Comparison of ENCODE assay signal across 20 cellular contexts in the genomic region with DNA sequence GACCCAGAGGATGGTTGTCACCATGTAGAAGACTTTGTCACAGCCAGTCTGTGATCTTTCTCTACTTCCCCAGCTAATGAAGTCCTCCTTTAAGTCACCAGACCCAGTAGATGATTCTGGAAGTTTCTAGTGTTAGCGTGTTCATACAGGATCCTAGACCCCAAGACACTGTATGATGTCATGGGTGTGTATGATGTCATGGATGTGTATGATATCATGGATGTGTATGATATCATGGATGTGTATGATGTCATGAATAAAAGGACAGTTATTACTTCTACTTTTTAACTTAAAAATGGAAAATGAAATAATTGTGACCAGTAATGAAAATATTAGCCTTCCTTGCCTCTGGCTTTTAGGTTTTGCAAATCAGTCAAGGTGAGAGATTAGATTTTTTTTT.
DNase-seq lines count a peak whose midpoint lies in the region; ATAC-seq, FAIRE-seq and TF ChIP-seq lines count a peak whose summit lies in the region.
"Had no signal": no experiment of that assay in that cellular context is flagged by ENCODE, and none has a peak within 500 bp of the region (broad histone marks: within the 10 kb centered on the region; RNA-seq: fewer than 3 reads in every experiment).

No MANE protein-coding gene starts in this region.

- TF ChIP-seq EP300 in HepG2 (IDR thresholded peaks at IDR 0.05; ENCODE audit: low read depth in 2 of 2, low read length in 2 of 2) (no peak), HepG2 (CRISPR knock-in tag; IDR thresholded peaks at IDR 0.05; ENCODE audit: borderline replicate concordance) (no peak)

- H3K79me2 ChIP-seq in HepG2 (ENCODE audit: insufficient read depth, low read length) = no peaks in the 10 kb centered on the region

- H3K27ac ChIP-seq in HepG2 (ENCODE audit: extremely low read length, insufficient read depth, low read length) (no peak overlapping the region), right lobe of liver (no peak overlapping the region), adrenal gland (no peak overlapping the region)
- H3K27ac ChIP-seq: BLaER1 had no signal

- ATAC-seq in HepG2 (no peak), right lobe of liver (no peak), left cardiac atrium (no peak)
- ATAC-seq: CD8-positive, alpha-beta T cell had no signal

- WGBS in HepG2 (ENCODE audit: low lambda C conversion rate) = 0% methylated on average over 1 of the region's 1 CpG
- WGBS in right lobe of liver (ENCODE audit: insufficient coverage, low coverage, low lambda C conversion rate, missing lambda C conversion rate) = 53% methylated on average over 1 of the region's 1 CpG
- WGBS in adrenal gland, 4 donors = 74 to 95% (median 93%) methylated on average over 1 of the region's 1 CpG

- intact Hi-C loops in HepG2 (cut with micrococcal nuclease; ENCODE audit: unreplicated experiment) (no loop called here), right lobe of liver (cut with DNase I) (no loop called here), left cardiac atrium (cut with DNase I) (no loop called here), adrenal gland (cut with DNase I) (no loop called here)

- no peak overlapping the region for H3K4me2 ChIP-seq in HepG2 (ENCODE audit: low read depth, low read length)
- H3K4me2 ChIP-seq: BLaER1 had no signal

- no peaks in the 10 kb centered on the region for H3K9me3 ChIP-seq in HepG2 (ENCODE audit: low read length)
- no peaks in the 10 kb centered on the region for H3K9me3 ChIP-seq in right lobe of liver
- no peaks in the 10 kb centered on the region for H3K9me3 ChIP-seq in adrenal gland (replicated peaks in 1 of 3)
- H3K9me3 ChIP-seq: BLaER1 had no signal

- no peaks in the 10 kb centered on the region for H4K20me1 ChIP-seq in HepG2 (ENCODE audit: insufficient read depth, low read length)
- H4K20me1 ChIP-seq: BLaER1 had no signal

- H3K36me3 ChIP-seq in HepG2 (replicated peaks in 1 of 2; ENCODE audit: control insufficient read depth in 1 of 2, insufficient read depth in 2 of 2, low read length in 2 of 2) (no peaks in the 10 kb centered on the region), right lobe of liver (no peaks in the 10 kb centered on the region), adrenal gland (replicated peaks in 1 of 2) (no peaks in the 10 kb centered on the region)
- H3K36me3 ChIP-seq: BLaER1 had no signal

- H3K4me1 ChIP-seq in HepG2 (ENCODE audit: insufficient read depth, low read length) = no peaks in the 10 kb centered on the region
- H3K4me1 ChIP-seq in right lobe of liver = no peaks in the 10 kb centered on the region
- peaks cover 13% of the 10 kb centered on the region in 2 donors for H3K4me1 ChIP-seq in adrenal gland (replicated peaks in 1 of 2)
- H3K4me1 ChIP-seq: BLaER1 had no signal

- no peak overlapping the region for H2AFZ ChIP-seq in HepG2 (ENCODE audit: low read length)

- no peak overlapping the region for H3K9ac ChIP-seq in HepG2 (ENCODE audit: insufficient read depth, low read depth, low read length)
- H3K9ac ChIP-seq: BLaER1 had no signal

- no peak for TF ChIP-seq CTCF in HepG2 (CRISPR knock-in tag; IDR thresholded peaks at IDR 0.05)
- TF ChIP-seq CTCF in right lobe of liver (IDR thresholded peaks at IDR 0.05) = no peak
- TF ChIP-seq CTCF in GM13976 (IDR thresholded peaks at IDR 0.05; ENCODE audit: borderline replicate concordance, control extremely low read depth, extremely low read depth, insufficient read depth, missing control alignments) = no peak
- TF ChIP-seq CTCF in adrenal gland (IDR thresholded peaks at IDR 0.05) = no peak

- H3K27me3 ChIP-seq in HepG2 (ENCODE audit: control insufficient read depth in 1 of 2, insufficient read depth in 2 of 2, low read length in 2 of 2) = no peaks in the 10 kb centered on the region
- no peaks in the 10 kb centered on the region for H3K27me3 ChIP-seq in right lobe of liver
- no peaks in the 10 kb centered on the region for H3K27me3 ChIP-seq in adrenal gland
- H3K27me3 ChIP-seq: BLaER1 had no signal

- POLR2A ChIA-PET in HepG2 (lab: Yijun Ruan, JAX) = no interaction called here

- no TSS peak for BruUV-seq in HepG2 (replicated peaks; lab: Mats Ljungman, UMichigan)

- no peak for TF ChIP-seq RAD21 in HepG2 (CRISPR knock-in tag; IDR thresholded peaks at IDR 0.05)

- no peak for FAIRE-seq in HepG2 (lab: Jason Lieb, UNC)
- peak; percentile 13 for FAIRE-seq in islet of Langerhans (lab: Jason Lieb, UNC)
- FAIRE-seq: GM19239 had no signal

- CTCF ChIA-PET in HepG2 (lab: Yijun Ruan, JAX; ENCODE audit: low intra/inter-chr PET ratio, low total read pairs) = no interaction called here

- TF ChIP-seq POLR2A in HepG2 (IDR thresholded peaks at IDR 0.05; ENCODE audit: insufficient read depth in 1 of 2, low read depth in 2 of 2, low read length in 2 of 2) (no peak), right lobe of liver (IDR thresholded peaks at IDR 0.05) (no peak), adrenal gland (IDR thresholded peaks at IDR 0.05) (no peak)

- in situ Hi-C loops in HepG2 (cut with HindIII; ENCODE audit: extremely low pct_ligation_motif_present, low pct_unique_long_range_greater_than_20kb) = no loop called here
- in situ Hi-C loops in GM13976 (cut with MboI; ENCODE audit: low sequenced_read_pairs, unreplicated experiment) = no loop called here

- DNase-seq in HepG2 (ENCODE audit: low spot score) (no peak), right lobe of liver (no peak), astrocyte of the hippocampus (ENCODE audit: low read depth, low spot score) (peak; percentile 10), GM13976 (ENCODE audit: low spot score) (no peak), NOMO-1 (lab: John Stamatoyannopoulos, UW; ENCODE audit: unreplicated experiment in 2 of 2) (no peak), left cardiac atrium (no peak), adrenal gland (no peak)
- DNase-seq: 8988T; CD8-positive, alpha-beta T cell; H9; KBM-7; NCI-H1048; NCI-H146; NCI-H2081 treated with DMSO at 0.1 percent for 48 hours; NCI-H510A treated with DMSO at 0.1 percent for 48 hours; NCI-H82; SW 1271 had no signal

- H3K4me3 ChIP-seq in HepG2 (replicated peaks in 1 of 3; ENCODE audit: insufficient read depth in 1 of 3, low read depth in 2 of 3, low read length in 3 of 3) (no peak overlapping the region), right lobe of liver (no peak overlapping the region), adrenal gland (no peak overlapping the region)
- H3K4me3 ChIP-seq: BLaER1 had no signal

TF ChIP-seq in HepG2, 621 proteins besides CTCF, POLR2A, EP300 and RAD21:
- TF ChIP-seq, protein P1, sequence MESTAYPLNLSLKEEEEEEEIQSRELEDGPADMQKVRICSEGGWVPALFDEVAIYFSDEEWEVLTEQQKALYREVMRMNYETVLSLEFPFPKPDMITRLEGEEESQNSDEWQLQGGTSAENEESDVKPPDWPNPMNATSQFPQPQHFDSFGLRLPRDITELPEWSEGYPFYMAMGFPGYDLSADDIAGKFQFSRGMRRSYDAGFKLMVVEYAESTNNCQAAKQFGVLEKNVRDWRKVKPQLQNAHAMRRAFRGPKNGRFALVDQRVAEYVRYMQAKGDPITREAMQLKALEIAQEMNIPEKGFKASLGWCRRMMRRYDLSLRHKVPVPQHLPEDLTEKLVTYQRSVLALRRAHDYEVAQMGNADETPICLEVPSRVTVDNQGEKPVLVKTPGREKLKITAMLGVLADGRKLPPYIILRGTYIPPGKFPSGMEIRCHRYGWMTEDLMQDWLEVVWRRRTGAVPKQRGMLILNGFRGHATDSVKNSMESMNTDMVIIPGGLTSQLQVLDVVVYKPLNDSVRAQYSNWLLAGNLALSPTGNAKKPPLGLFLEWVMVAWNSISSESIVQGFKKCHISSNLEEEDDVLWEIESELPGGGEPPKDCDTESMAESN (CRISPR knock-in tag; conservative IDR thresholded peaks at IDR 0.05) = no peak
- TF ChIP-seq ATF7 (IDR thresholded peaks at IDR 0.05) (peak; percentile 94), ATF7 (CRISPR knock-in tag; IDR thresholded peaks at IDR 0.05) (no peak), DR1 (CRISPR knock-in tag; IDR thresholded peaks at IDR 0.05) (no peak), CREB1 (IDR thresholded peaks at IDR 0.05) (peak; percentile 84), CREB1 (CRISPR knock-in tag; IDR thresholded peaks at IDR 0.05) (no peak)
